Comparison of ENCODE assay signal across 8 cellular contexts in genomic region chr17:42179911-42180410, GRCh38. TPM values are rescaled to one million over a fixed set of nuclear protein-coding genes. Genes with fewer than 3 reads are reported as not detected.
A peak's percentile ranks its signal among the peaks of the same experiment; 100 is the strongest.
DNase-seq lines count a peak whose midpoint lies in the region; ATAC-seq and TF ChIP-seq lines count a peak whose summit lies in the region.

No MANE protein-coding gene starts in this region.

- DNase-seq in GM10266 (ENCODE audit: extremely low spot score) = peak; percentile 58
- peak; percentile 56 for DNase-seq in NCI-H1105 treated with DMSO at 0.1 percent for 48 hours (lab: John Stamatoyannopoulos, UW)
- DNase-seq in activated naive CD8-positive, alpha-beta T cell treated with anti-CD3 and anti-CD28 coated beads, Interleukin-2, amount 50 U/mL, for 24 hours = peak; percentile 30
- peak in 1 of 2 donors; percentile 46 for DNase-seq in left lung
- no peak for DNase-seq in activated gamma-delta T cell (lab: John Stamatoyannopoulos, UW)
- no peak for DNase-seq in NCI-H510A (lab: John Stamatoyannopoulos, UW)
- no peak for DNase-seq in NCI-H2081 treated with DMSO at 0.1 percent for 48 hours (lab: John Stamatoyannopoulos, UW)

- H3K36me3 Mint-ChIP-seq in activated naive CD8-positive, alpha-beta T cell treated with anti-CD3 and anti-CD28 coated beads, Interleukin-2, amount 50 U/mL, for 24 hours (ENCODE audit: low read depth) = peaks cover 4% of the 10 kb centered on the region

- intact Hi-C loops in left lung (cut with DNase I) = no loop called here

- H3K27ac Mint-ChIP-seq in activated naive CD8-positive, alpha-beta T cell treated with anti-CD3 and anti-CD28 coated beads, Interleukin-2, amount 50 U/mL, for 24 hours = no peak overlapping the region

- TF ChIP-seq CTCF in GM10266 (IDR thresholded peaks at IDR 0.05; ENCODE audit: control insufficient read depth, insufficient read depth, low read depth, missing control alignments) (no peak), left lung (IDR thresholded peaks at IDR 0.05) (no peak)

- peaks cover 23% of the 10 kb centered on the region for H3K27me3 Mint-ChIP-seq in activated naive CD8-positive, alpha-beta T cell treated with anti-CD3 and anti-CD28 coated beads, Interleukin-2, amount 50 U/mL, for 24 hours

- H3K4me3 Mint-ChIP-seq in activated naive CD8-positive, alpha-beta T cell treated with anti-CD3 and anti-CD28 coated beads, Interleukin-2, amount 50 U/mL, for 24 hours = peak overlapping the region; percentile 48

- no peaks in the 10 kb centered on the region for H3K9me3 ChIP-seq in left lung

- peaks cover 21 to 45% of the 10 kb centered on the region in 2 donors for H3K27me3 ChIP-seq in left lung

- no peak for ATAC-seq in activated naive CD8-positive, alpha-beta T cell treated with anti-CD3 and anti-CD28 coated beads, Interleukin-2, amount 50 U/mL, for 24 hours
- ATAC-seq in left lung (peak; percentile 14), GM19324 (IDR thresholded peaks at IDR 0.05; ENCODE audit: low FRiP score, unreplicated experiment) (no peak)

- H3K27ac ChIP-seq in left lung = no peak overlapping the region

- no peak overlapping the region for H3K4me3 ChIP-seq in left lung

- H3K4me1 ChIP-seq in left lung = peaks cover 14 to 55% of the 10 kb centered on the region in 2 donors

- H3K36me3 ChIP-seq in left lung = no peaks in the 10 kb centered on the region

- H3K9me3 Mint-ChIP-seq in activated naive CD8-positive, alpha-beta T cell treated with anti-CD3 and anti-CD28 coated beads, Interleukin-2, amount 50 U/mL, for 24 hours = no peaks in the 10 kb centered on the region

- peaks cover 46% of the 10 kb centered on the region for H3K4me1 Mint-ChIP-seq in activated naive CD8-positive, alpha-beta T cell treated with anti-CD3 and anti-CD28 coated beads, Interleukin-2, amount 50 U/mL, for 24 hours

RNA-seq across cellular contexts. Expression of gene KCNH4, which starts 1.0 kb away (rescaled TPM):
- total RNA-seq in left lung = under 1 TPM in 1 of 2 donors, not detected in 1; 0.16 TPM

RNA-seq across cellular contexts. Expression of gene HCRT, which starts 5.3 kb away (rescaled TPM):
- not detected for total RNA-seq in left lung

RNA-seq across cellular contexts. Expression of gene GHDC, which starts 14.3 kb away (rescaled TPM):
- 10 to 100 TPM; 22.5 to 25.8 TPM for total RNA-seq in left lung

RNA-seq across cellular contexts. Expression of gene RAB5C, which starts 25.2 kb away (rescaled TPM):
- total RNA-seq in left lung = 100 to 1,000 TPM; 139 to 188 TPM

RNA-seq across cellular contexts. Expression of gene HSPB9, which starts 57.4 kb away (rescaled TPM):
- not detected for total RNA-seq in left lung

Comparison
In these comparisons a context has a peak if more than half of its experiments do, and no peak if none do; other contexts are left out.
1. DNase-seq: peak in GM10266 (single experiment), NCI-H1105 treated with DMSO at 0.1 percent for 48 hours (single experiment) and activated naive CD8-positive, alpha-beta T cell treated with anti-CD3 and anti-CD28 coated beads, Interleukin-2, amount 50 U/mL, for 24 hours (single experiment); none in activated gamma-delta T cell (single experiment), NCI-H510A (single experiment) and NCI-H2081 treated with DMSO at 0.1 percent for 48 hours (single experiment).